15 cellular contexts compared by ENCODE assay signal in genomic region chr12:111505601-111506036, GRCh38.
DNase-seq lines count a peak whose midpoint lies in the region; ATAC-seq and TF ChIP-seq lines count a peak whose summit lies in the region.
"Had no signal": no experiment of that assay in that cellular context is flagged by ENCODE, and none has a peak within 500 bp of the region (broad histone marks: within the 10 kb centered on the region; RNA-seq: fewer than 3 reads in every experiment).

No MANE protein-coding gene starts in this region.

- H3K79me2 ChIP-seq in GM23248 (ENCODE audit: insufficient read depth): peaks cover 25% of the 10 kb centered on the region; the same call in 1 of the 2 replicates

- H3K4me3 Mint-ChIP-seq in CD8-positive, alpha-beta T cell: no peak overlapping the region
- no peak overlapping the region for H3K4me3 Mint-ChIP-seq in activated T-helper 2 cell treated with anti-CD3 and anti-CD28 coated beads, Interferon-gamma antibody, Interleukin-2, Interleukin-4, amounts not matched to agents 10 μg/mL and 5 μg/mL and 100 μg/mL, durations not matched to agents 14 hours and 24 hours and 36 hours (ENCODE audit: low read depth)

- peak; percentile 20 for ATAC-seq in CD8-positive, alpha-beta T cell
- ATAC-seq in HG03571 (IDR thresholded peaks at IDR 0.05; ENCODE audit: unreplicated experiment) (no peak), HG03039 (IDR thresholded peaks at IDR 0.05; ENCODE audit: unreplicated experiment) (no peak), GM19328 (IDR thresholded peaks at IDR 0.05; ENCODE audit: unreplicated experiment) (no peak)
- ATAC-seq: PC-3 had no signal

- H3K4me2 ChIP-seq in GM23248 (ENCODE audit: unreplicated experiment): no peak overlapping the region

- H3K4me3 ChIP-seq in CD8-positive, alpha-beta T cell (ENCODE audit: low read depth, low read length): no peak overlapping the region
- H3K4me3 ChIP-seq in GM23248: no peak overlapping the region
- H3K4me3 ChIP-seq: SK-N-MC, spleen, tibial artery had no signal

- DNase-seq in CD8-positive, alpha-beta T cell: no peak
- DNase-seq in GM23248: peak; percentile 8
- DNase-seq in activated T-helper 2 cell treated with anti-CD3 and anti-CD28 coated beads, Interferon-gamma antibody, Interleukin-2, Interleukin-4, amounts not matched to agents 10 μg/mL and 5 μg/mL and 100 μg/mL, durations not matched to agents 14 hours and 24 hours and 36 hours (ENCODE audit: low spot score): no peak
- peak; percentile 18 for DNase-seq in iris pigment epithelial cell (ENCODE audit: low read depth)
- no peak for DNase-seq in inferior parietal cortex (ENCODE audit: extremely low spot score)
- DNase-seq: activated gamma-delta T cell, GDM1, NCI-H69, PC-3, spleen, tibial artery had no signal

- H4K20me1 ChIP-seq in GM23248 (ENCODE audit: insufficient read depth): no peaks in the 10 kb centered on the region

- no peaks in the 10 kb centered on the region for H3K27me3 ChIP-seq in CD8-positive, alpha-beta T cell (ENCODE audit: insufficient read depth, low read length)
- H3K27me3 ChIP-seq in GM23248 (replicated peaks; ENCODE audit: insufficient read depth): no peaks in the 10 kb centered on the region
- H3K27me3 ChIP-seq: spleen, tibial artery had no signal

- no peaks in the 10 kb centered on the region for H3K27me3 Mint-ChIP-seq in CD8-positive, alpha-beta T cell (ENCODE audit: low read depth)
- no peaks in the 10 kb centered on the region for H3K27me3 Mint-ChIP-seq in activated T-helper 2 cell treated with anti-CD3 and anti-CD28 coated beads, Interferon-gamma antibody, Interleukin-2, Interleukin-4, amounts not matched to agents 10 μg/mL and 5 μg/mL and 100 μg/mL, durations not matched to agents 14 hours and 24 hours and 36 hours (ENCODE audit: low read depth)

- no peaks in the 10 kb centered on the region for H3K4me1 ChIP-seq in CD8-positive, alpha-beta T cell (ENCODE audit: insufficient read depth, low read length)
- no peaks in the 10 kb centered on the region for H3K4me1 ChIP-seq in GM23248 (ENCODE audit: insufficient read depth)
- H3K4me1 ChIP-seq: spleen, tibial artery had no signal

- POLR2A ChIA-PET in CD8-positive, alpha-beta T cell (lab: Charles Lee): no interaction called here

- no peaks in the 10 kb centered on the region for H3K9me2 ChIP-seq in GM23248 (ENCODE audit: insufficient read depth)

- peaks cover 10% of the 10 kb centered on the region for H3K4me1 Mint-ChIP-seq in CD8-positive, alpha-beta T cell (ENCODE audit: low read depth)
- H3K4me1 Mint-ChIP-seq in activated T-helper 2 cell treated with anti-CD3 and anti-CD28 coated beads, Interferon-gamma antibody, Interleukin-2, Interleukin-4, amounts not matched to agents 10 μg/mL and 5 μg/mL and 100 μg/mL, durations not matched to agents 14 hours and 24 hours and 36 hours (ENCODE audit: low read depth): peaks cover 11% of the 10 kb centered on the region

- H3K9me3 ChIP-seq in CD8-positive, alpha-beta T cell (ENCODE audit: low read length): no peaks in the 10 kb centered on the region
- no peaks in the 10 kb centered on the region for H3K9me3 ChIP-seq in GM23248 (ENCODE audit: low read depth)
- H3K9me3 ChIP-seq: spleen, tibial artery had no signal

- intact Hi-C loops in CD8-positive, alpha-beta T cell (cut with DNase I, micrococcal nuclease): no loop called here
- intact Hi-C loops in activated T-helper 2 cell treated with anti-CD3 and anti-CD28 coated beads, Interferon-gamma antibody, Interleukin-2, Interleukin-4, amounts not matched to agents 10 μg/mL and 5 μg/mL and 100 μg/mL, durations not matched to agents 14 hours and 24 hours and 36 hours (cut with micrococcal nuclease): no loop called here

- H3K27ac Mint-ChIP-seq in CD8-positive, alpha-beta T cell: no peak overlapping the region
- peak overlapping the region; percentile 25 for H3K27ac Mint-ChIP-seq in activated T-helper 2 cell treated with anti-CD3 and anti-CD28 coated beads, Interferon-gamma antibody, Interleukin-2, Interleukin-4, amounts not matched to agents 10 μg/mL and 5 μg/mL and 100 μg/mL, durations not matched to agents 14 hours and 24 hours and 36 hours

- H3K36me3 Mint-ChIP-seq in CD8-positive, alpha-beta T cell: peaks cover 45% of the 10 kb centered on the region
- H3K36me3 Mint-ChIP-seq in activated T-helper 2 cell treated with anti-CD3 and anti-CD28 coated beads, Interferon-gamma antibody, Interleukin-2, Interleukin-4, amounts not matched to agents 10 μg/mL and 5 μg/mL and 100 μg/mL, durations not matched to agents 14 hours and 24 hours and 36 hours (ENCODE audit: low read depth): peaks cover 46% of the 10 kb centered on the region

- H2AFZ ChIP-seq in GM23248: no peak overlapping the region

- WGBS in GM23248 (ENCODE audit: low coverage in 1 of 2, low lambda C conversion rate in 2 of 2, missing lambda C conversion rate in 2 of 2), 2 experiments: 94 to 100% methylated on average over 1 of the region's 1 CpG

- no peaks in the 10 kb centered on the region for H3K9me3 Mint-ChIP-seq in CD8-positive, alpha-beta T cell
- no peaks in the 10 kb centered on the region for H3K9me3 Mint-ChIP-seq in activated T-helper 2 cell treated with anti-CD3 and anti-CD28 coated beads, Interferon-gamma antibody, Interleukin-2, Interleukin-4, amounts not matched to agents 10 μg/mL and 5 μg/mL and 100 μg/mL, durations not matched to agents 14 hours and 24 hours and 36 hours

- TF ChIP-seq CTCF in CD8-positive, alpha-beta T cell (IDR thresholded peaks at IDR 0.05): no peak

- in situ Hi-C loops in GM23248 (cut with MboI): no loop called here

- CTCF ChIA-PET in CD8-positive, alpha-beta T cell (lab: Charles Lee): interaction anchor here (0.6 to 1.5 kb wide), 3 partner anchors 33 to 109 kb away, joined by 3 to 4 read pairs (median 3); no protein-coding TSS in a partner anchor

- no peak overlapping the region for H3K27ac ChIP-seq in CD8-positive, alpha-beta T cell (ENCODE audit: low read depth, low read length)
- H3K27ac ChIP-seq in GM23248: no peak overlapping the region
- H3K27ac ChIP-seq: SK-N-MC, spleen, tibial artery had no signal

- H3F3A ChIP-seq in GM23248 (ENCODE audit: insufficient read depth): peaks cover 25% of the 10 kb centered on the region

- H3K36me3 ChIP-seq in CD8-positive, alpha-beta T cell (ENCODE audit: insufficient read depth, low read length): peaks cover 13% of the 10 kb centered on the region
- peaks cover 57% of the 10 kb centered on the region for H3K36me3 ChIP-seq in GM23248 (ENCODE audit: low read depth)

- H3K9ac ChIP-seq in GM23248: no peak overlapping the region

Comparison
In these comparisons a context has a peak if more than half of its experiments do, and no peak if none do; other contexts are left out.
1. DNase-seq: peak in GM23248 (single experiment) and iris pigment epithelial cell (single experiment); none in CD8-positive, alpha-beta T cell (0 of 7), activated T-helper 2 cell treated with anti-CD3 and anti-CD28 coated beads, Interferon-gamma antibody, Interleukin-2, Interleukin-4, amounts not matched to agents 10 μg/mL and 5 μg/mL and 100 μg/mL, durations not matched to agents 14 hours and 24 hours and 36 hours (single experiment) and inferior parietal cortex (single experiment).